ENCODE assay signal across 14 cellular contexts in the genomic region with DNA sequence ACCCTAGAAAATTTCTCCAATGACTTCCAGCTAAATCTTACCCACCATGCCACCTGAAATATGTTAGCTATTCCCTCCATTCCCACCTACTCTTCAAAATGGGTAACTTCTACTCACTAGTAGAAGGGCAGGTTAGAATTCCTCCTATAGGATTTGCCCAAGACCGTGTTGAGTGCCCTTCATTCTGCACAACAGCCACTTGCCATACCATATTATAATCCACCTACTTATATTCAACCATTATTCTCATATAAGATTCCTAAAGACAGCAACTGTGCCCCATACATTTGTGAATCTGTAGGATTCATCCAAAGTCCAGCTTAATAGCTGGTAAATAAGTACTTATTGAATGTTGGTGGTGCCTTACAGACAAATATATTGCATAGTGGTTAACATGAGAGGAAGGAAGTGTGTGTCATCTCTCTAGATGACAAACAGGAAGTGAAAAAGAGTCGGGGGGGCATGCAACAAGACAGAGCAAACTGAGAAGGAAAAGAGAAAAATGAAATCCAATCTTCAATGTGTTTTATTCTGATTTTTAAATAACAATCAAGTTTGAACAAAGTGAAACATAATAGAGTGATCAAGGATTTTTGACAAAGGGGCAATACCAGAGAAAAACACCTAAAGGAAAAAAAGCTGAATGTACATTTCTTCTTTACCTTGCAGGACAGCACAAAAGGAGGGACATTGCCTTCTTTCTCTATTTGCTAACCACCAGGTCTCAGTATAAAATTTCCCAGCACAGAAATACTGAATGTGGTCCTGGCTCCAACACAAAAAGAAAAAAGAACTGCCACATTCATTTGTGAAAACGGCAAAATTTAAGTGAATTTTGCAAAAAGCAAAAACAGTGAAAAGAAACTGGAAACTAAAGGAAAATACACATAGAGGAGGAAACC.
A peak's percentile ranks its signal among the peaks of the same experiment; 100 is the strongest.
DNase-seq lines count a peak whose midpoint lies in the region; ATAC-seq and TF ChIP-seq lines count a peak whose summit lies in the region.
"Had no signal": no experiment of that assay in that cellular context is flagged by ENCODE, and none has a peak within 500 bp of the region (broad histone marks: within the 10 kb centered on the region; RNA-seq: fewer than 3 reads in every experiment).

No MANE protein-coding gene starts in this region.

- no peaks in the 10 kb centered on the region for H3K27me3 ChIP-seq in OCI-LY3 (ENCODE audit: low read depth, low read length)
- H3K27me3 ChIP-seq: hepatocyte had no signal

- no peak for TF ChIP-seq CTCF in OCI-LY3 (IDR thresholded peaks at IDR 0.05; ENCODE audit: low read depth, low read length)

- H3K79me2 ChIP-seq in OCI-LY3 (ENCODE audit: low read length) = no peaks in the 10 kb centered on the region
- H3K79me2 ChIP-seq: hepatocyte had no signal

- H3K4me1 ChIP-seq in OCI-LY3 (ENCODE audit: low read length) = peaks cover 11% of the 10 kb centered on the region

- no peak overlapping the region for H3K9ac ChIP-seq in OCI-LY3 (ENCODE audit: low read length)

- peak; percentile 53 for ATAC-seq in HG02981 (IDR thresholded peaks at IDR 0.05; ENCODE audit: unreplicated experiment)
- ATAC-seq: GM23338 had no signal

- H4K20me1 ChIP-seq in OCI-LY3 (ENCODE audit: insufficient read depth, low read length) = no peaks in the 10 kb centered on the region

- H3K4me2 ChIP-seq in OCI-LY3 (ENCODE audit: low read length) = peak overlapping the region; percentile 31; the same call in 1 of the 2 replicates
- H3K4me2 ChIP-seq: GM23338, hepatocyte had no signal

- no peak overlapping the region for H2AFZ ChIP-seq in OCI-LY3 (ENCODE audit: low read depth, low read length)
- H2AFZ ChIP-seq: GM23338, hepatocyte had no signal

- H3K4me3 ChIP-seq in OCI-LY3 (ENCODE audit: low read length) = no peak overlapping the region
- H3K4me3 ChIP-seq: GM23338, hepatocyte had no signal

- no peaks in the 10 kb centered on the region for H3K9me3 ChIP-seq in OCI-LY3 (ENCODE audit: insufficient read depth, low read length)

- no peaks in the 10 kb centered on the region for H3K36me3 ChIP-seq in OCI-LY3 (replicated peaks; ENCODE audit: low read depth, low read length)

- DNase-seq in SIG-M5 treated with dmso at 0.1 percent for 504 hours (lab: John Stamatoyannopoulos, UW; ENCODE audit: unreplicated experiment) (peak; percentile 21), SIG-M5 (lab: John Stamatoyannopoulos, UW) (no peak), medulla oblongata (ENCODE audit: extremely low spot score) (peak; percentile 12), NCI-H1417 treated with DMSO at 0.1 percent for 48 hours (lab: John Stamatoyannopoulos, UW) (no peak), epidermal melanocyte (ENCODE audit: insufficient read length, low spot score) (no peak), COR-L47 (lab: John Stamatoyannopoulos, UW) (no peak)
- DNase-seq: activated CD4-positive, CD25-positive, alpha-beta regulatory T cell treated with anti-CD3 and anti-CD28 coated beads, Interleukin-2, amount 50 U/mL, for 72 hours; EL; NCI-H2081 treated with DMSO at 0.1 percent for 48 hours had no signal

- H3K27ac ChIP-seq in OCI-LY3 (ENCODE audit: low read length) = no peak overlapping the region
- H3K27ac ChIP-seq: 22Rv1, hepatocyte had no signal

Comparison
In these comparisons a context has a peak if more than half of its experiments do, and no peak if none do; other contexts are left out.
1. DNase-seq: peak in SIG-M5 treated with dmso at 0.1 percent for 504 hours (single experiment) and medulla oblongata (single experiment); none in SIG-M5 (single experiment), NCI-H1417 treated with DMSO at 0.1 percent for 48 hours (single experiment), epidermal melanocyte (single experiment) and COR-L47 (single experiment).